In genomic region chr11:15192007-15192556, GRCh38 we compare ENCODE assay signal across 26 cellular contexts.
DNase-seq lines count a peak whose midpoint lies in the region; ATAC-seq, FAIRE-seq and TF ChIP-seq lines count a peak whose summit lies in the region.
"Had no signal": no experiment of that assay in that cellular context is flagged by ENCODE, and none has a peak within 500 bp of the region (broad histone marks: within the 10 kb centered on the region; RNA-seq: fewer than 3 reads in every experiment).

No MANE protein-coding gene starts in this region.

- H3K4me1 Mint-ChIP-seq in H9, result peaks cover 0 to 3% of the 10 kb centered on the region in 2 experiments; a peak in 1 of 4 replicates
- H3K4me1 Mint-ChIP-seq in endodermal cell, result peaks cover 9% of the 10 kb centered on the region
- H3K4me1 Mint-ChIP-seq: CD14-positive monocyte; CD8-positive, alpha-beta memory T cell had no signal

- H3K27me3 Mint-ChIP-seq in H9 (ENCODE audit: low read depth) (no peaks in the 10 kb centered on the region), endodermal cell (ENCODE audit: insufficient read depth) (no peaks in the 10 kb centered on the region)

- no peak overlapping the region for H3T11ph ChIP-seq in H9 (ENCODE audit: low read length)

- no peak overlapping the region for H3K4ac ChIP-seq in H9 (ENCODE audit: low read depth, low read length)
- H3K4ac ChIP-seq in mesenchymal stem cell (ENCODE audit: low read depth in 1 of 2, low read length in 2 of 2), result no peak overlapping the region

- H3K27me3 ChIP-seq in H9 (ENCODE audit: insufficient read depth, low read length) (no peaks in the 10 kb centered on the region), endodermal cell (ENCODE audit: control insufficient read depth, insufficient read depth, low read length, poor library complexity, severe bottlenecking) (no peaks in the 10 kb centered on the region), keratinocyte (ENCODE audit: control insufficient read depth, extremely low read depth, insufficient read depth, low read length) (no peaks in the 10 kb centered on the region), vagina (no peaks in the 10 kb centered on the region), mesenchymal stem cell (ENCODE audit: control insufficient read depth in 1 of 2, insufficient read depth in 1 of 2, low read length in 2 of 2) (no peaks in the 10 kb centered on the region)

- DNase-seq in A549 (ENCODE audit: low read depth in 1 of 2, low spot score in 1 of 2) (no peak), H9 (no peak), endodermal cell (peak; percentile 55), keratinocyte (ENCODE audit: low read depth, low spot score) (no peak), vagina (ENCODE audit: extremely low spot score in 2 of 2) (no peak), GM12892 (ENCODE audit: insufficient read length) (no peak), UCSD-AML1 (lab: John Stamatoyannopoulos, UW; ENCODE audit: unreplicated experiment) (no peak), mesenchymal stem cell (no peak)
- DNase-seq: CD8-positive, alpha-beta memory T cell; DMS 273 treated with DMSO at 0.1 percent for 48 hours; DND-41; KBM-7; MM.1S; NCI-H1048; NCI-H1417 treated with DMSO at 0.1 percent for 48 hours; NCI-H187; NCI-H2081 treated with DMSO at 0.1 percent for 48 hours; NCI-H2171 treated with DMSO at 0.1 percent for 48 hours; NCI-H524; NCI-H774; NK-92 treated with Interleukin-12 subunit alpha and Interleukin-12 subunit beta, amount 100 ng/mL, for 24 hours; PC-3; SK-N-SH; SW 1271 had no signal

- H3K27ac Mint-ChIP-seq in H9, result no peak overlapping the region
- no peak overlapping the region for H3K27ac Mint-ChIP-seq in endodermal cell
- H3K27ac Mint-ChIP-seq: CD14-positive monocyte; CD8-positive, alpha-beta memory T cell had no signal

- TF ChIP-seq CTCF in A549 (IDR thresholded peaks at IDR 0.05) (no peak), H9 (conservative IDR thresholded peaks at IDR 0.05) (0 out of 3 replicates have a peak, but pooled peaks have one; percentile 14), endodermal cell (conservative IDR thresholded peaks at IDR 0.05) (peak; percentile 25), keratinocyte (optimal IDR thresholded peaks at IDR 0.05 in 1 of 3, IDR thresholded peaks at IDR 0.05 in 1 of 3, conservative IDR thresholded peaks at IDR 0.05 in 1 of 3; ENCODE audit: extremely low read depth in 1 of 3, insufficient read depth in 2 of 3, low read length in 3 of 3) (peak in 2 of 3 experiments; percentile 5 to 12), vagina (IDR thresholded peaks at IDR 0.05) (no peak)

- H3K56ac ChIP-seq in H9 (ENCODE audit: insufficient read length, low read depth, low read length), result no peak overlapping the region

- H3K9me1 ChIP-seq in keratinocyte (ENCODE audit: control insufficient read depth, extremely low read depth, insufficient read depth, low read length), result no peaks in the 10 kb centered on the region

- dilution Hi-C loops in keratinocyte (cut with MboI; ENCODE audit: extremely low pct_ligation_motif_present, low sequenced_read_pairs), result no loop called here

- H3K4me3 Mint-ChIP-seq in H9, result no peak overlapping the region
- no peak overlapping the region for H3K4me3 Mint-ChIP-seq in endodermal cell
- H3K4me3 Mint-ChIP-seq: CD14-positive monocyte; CD8-positive, alpha-beta memory T cell had no signal

- H3K4me3 ChIP-seq in A549, result no peak overlapping the region
- H3K4me3 ChIP-seq in endodermal cell (ENCODE audit: low read length), result no peak overlapping the region
- H3K4me3 ChIP-seq in keratinocyte (ENCODE audit: control insufficient read depth in 2 of 3, extremely low read depth in 1 of 3, insufficient read depth in 2 of 3, low read depth in 1 of 3, low read length in 3 of 3), result no peak overlapping the region
- no peak overlapping the region for H3K4me3 ChIP-seq in vagina
- H3K4me3 ChIP-seq in mesenchymal stem cell (ENCODE audit: insufficient read depth in 1 of 2, low read depth in 1 of 2, low read length in 2 of 2), result no peak overlapping the region

- H3K4me2 ChIP-seq in A549 (no peak overlapping the region), H9 (ENCODE audit: insufficient read depth, insufficient read length, low read length) (no peak overlapping the region), keratinocyte (ENCODE audit: control insufficient read depth, extremely low read depth, insufficient read depth, low read depth, low read length) (no peak overlapping the region), mesenchymal stem cell (ENCODE audit: low read length, poor library complexity, severe bottlenecking) (no peak overlapping the region)
- H3K4me2 ChIP-seq: SK-N-SH had no signal

- H2AK5ac ChIP-seq in H9 (ENCODE audit: insufficient read length, low read length), result no peak overlapping the region
- no peak overlapping the region for H2AK5ac ChIP-seq in mesenchymal stem cell (ENCODE audit: low read length, severe bottlenecking)

- no peak overlapping the region for H2AFZ ChIP-seq in H9 (ENCODE audit: low read length)
- no peak overlapping the region for H2AFZ ChIP-seq in keratinocyte (ENCODE audit: control insufficient read depth, low read length)
- no peak overlapping the region for H2AFZ ChIP-seq in mesenchymal stem cell (ENCODE audit: low read depth, low read length)

- no peak overlapping the region for H4K91ac ChIP-seq in H9 (ENCODE audit: insufficient read length, low read depth, low read length)
- H4K91ac ChIP-seq in mesenchymal stem cell (ENCODE audit: low read length), result no peak overlapping the region

- intact Hi-C loops in vagina (cut with DNase I), result no loop called here

- no peaks in the 10 kb centered on the region for H3K23me2 ChIP-seq in H9 (ENCODE audit: insufficient read length, low read depth, low read length, poor library complexity, severe bottlenecking)

- H3K79me2 ChIP-seq in H9 (ENCODE audit: insufficient read depth, low read length) (no peaks in the 10 kb centered on the region), keratinocyte (ENCODE audit: control insufficient read depth, insufficient read depth, low read length) (no peaks in the 10 kb centered on the region)

- TF ChIP-seq RAD21 in A549 (conservative IDR thresholded peaks at IDR 0.05 in 1 of 2, IDR thresholded peaks at IDR 0.05 in 1 of 2), result no peak

- H4K20me1 ChIP-seq in H9 (ENCODE audit: control insufficient read depth, insufficient read depth, insufficient read length) (no peaks in the 10 kb centered on the region), keratinocyte (ENCODE audit: control insufficient read depth, extremely low read depth, insufficient read depth, low read length) (no peaks in the 10 kb centered on the region)

- CTCF ChIA-PET in A549 (lab: Yijun Ruan, JAX), result no interaction called here

- H3K14ac ChIP-seq in H9 (ENCODE audit: insufficient read depth, low read length) (no peak overlapping the region), mesenchymal stem cell (ENCODE audit: low read length in 2 of 2) (no peak overlapping the region)

- H3K9me3 Mint-ChIP-seq in H9 (no peaks in the 10 kb centered on the region), endodermal cell (no peaks in the 10 kb centered on the region)
- H3K9me3 Mint-ChIP-seq: CD8-positive, alpha-beta memory T cell had no signal

- TF ChIP-seq POLR2A in A549 (IDR thresholded peaks at IDR 0.05; ENCODE audit: low read length), result no peak
- no peak for TF ChIP-seq POLR2A in vagina (IDR thresholded peaks at IDR 0.05)
- no peak for TF ChIP-seq POLR2A in GM12892 (IDR thresholded peaks at IDR 0.05; ENCODE audit: low read depth, low read length)

- FAIRE-seq in A549 (lab: Jason Lieb, UNC), result no peak
- no peak for FAIRE-seq in keratinocyte (lab: Jason Lieb, UNC)
- no peak for FAIRE-seq in GM12892 (lab: Jason Lieb, UNC)
- FAIRE-seq: GM19239 had no signal

- H3K36me3 ChIP-seq in endodermal cell (ENCODE audit: control insufficient read depth, insufficient read depth, low read length) (no peaks in the 10 kb centered on the region), keratinocyte (ENCODE audit: control insufficient read depth in 2 of 2, extremely low read depth in 1 of 2, insufficient read depth in 2 of 2, low read length in 2 of 2) (no peaks in the 10 kb centered on the region), vagina (no peaks in the 10 kb centered on the region), mesenchymal stem cell (ENCODE audit: control insufficient read depth in 1 of 2, insufficient read depth in 2 of 2, low read depth in 1 of 2, low read length in 2 of 2) (no peaks in the 10 kb centered on the region)

- WGBS in A549 (ENCODE audit: missing lambda C conversion rate), result 76% methylated on average over 1 of the region's 1 CpG
- no CpG with 5 or more reads among the region's 1 CpG for WGBS in H9 (ENCODE audit: extremely low coverage, insufficient read length, low lambda C conversion rate)
- 83% methylated on average over 1 of the region's 1 CpG; no CpG with 5 or more reads in 1 of the 2 experiments for WGBS in endodermal cell (ENCODE audit: insufficient coverage in 1 of 2, insufficient read length in 1 of 2), 2 experiments
- WGBS in mesenchymal stem cell, result no CpG with 5 or more reads among the region's 1 CpG

- H2BK20ac ChIP-seq in H9 (ENCODE audit: low read depth, low read length, poor library complexity, severe bottlenecking), result no peak overlapping the region

- H3K18ac ChIP-seq in H9 (ENCODE audit: insufficient read length, low read depth, low read length), result no peak overlapping the region
- no peak overlapping the region for H3K18ac ChIP-seq in mesenchymal stem cell (ENCODE audit: low read depth in 1 of 2, low read length in 2 of 2)

- H3K9ac ChIP-seq in H9 (ENCODE audit: extremely low read depth, insufficient read length, low read length) (no peak overlapping the region), endodermal cell (ENCODE audit: extremely low read depth, low read length, poor library complexity, severe bottlenecking) (no peak overlapping the region), keratinocyte (ENCODE audit: control insufficient read depth, extremely low read depth, insufficient read depth, low read length) (no peak overlapping the region), mesenchymal stem cell (ENCODE audit: low read length) (no peak overlapping the region)
- H3K9ac ChIP-seq: SK-N-SH had no signal

- H4K8ac ChIP-seq in H9 (replicated peaks; ENCODE audit: insufficient read length, low read depth, low read length) (no peak overlapping the region), mesenchymal stem cell (ENCODE audit: low read length) (no peak overlapping the region)

- H2BK12ac ChIP-seq in H9 (ENCODE audit: insufficient read length, low read depth, low read length), result no peak overlapping the region
- no peak overlapping the region for H2BK12ac ChIP-seq in mesenchymal stem cell (ENCODE audit: low read length in 2 of 2)

- H3K79me1 ChIP-seq in H9 (ENCODE audit: insufficient read depth, low read depth, low read length, poor library complexity, severe bottlenecking) (no peaks in the 10 kb centered on the region), mesenchymal stem cell (replicated peaks; ENCODE audit: low read length, poor library complexity, severe bottlenecking) (no peaks in the 10 kb centered on the region)

- no peak for ATAC-seq in A549
- ATAC-seq: PC-3 had no signal

- H2BK15ac ChIP-seq in H9 (ENCODE audit: low read depth, low read length) (no peak overlapping the region), mesenchymal stem cell (ENCODE audit: low read depth, poor library complexity, severe bottlenecking) (no peak overlapping the region)

- H2BK5ac ChIP-seq in H9 (ENCODE audit: insufficient read length, low read length), result no peak overlapping the region
- H2BK5ac ChIP-seq in mesenchymal stem cell (ENCODE audit: low read depth, low read length, poor library complexity, severe bottlenecking), result no peak overlapping the region

- no peaks in the 10 kb centered on the region for H3K9me3 ChIP-seq in A549
- H3K9me3 ChIP-seq in H9 (ENCODE audit: control insufficient read depth, low read depth, low read length), result no peaks in the 10 kb centered on the region
- no peaks in the 10 kb centered on the region for H3K9me3 ChIP-seq in endodermal cell (ENCODE audit: control insufficient read depth, low read length)
- no peaks in the 10 kb centered on the region for H3K9me3 ChIP-seq in keratinocyte (ENCODE audit: control insufficient read depth, low read depth, low read length)
- H3K9me3 ChIP-seq in vagina, result no peaks in the 10 kb centered on the region
- H3K9me3 ChIP-seq in mesenchymal stem cell (ENCODE audit: control insufficient read depth, low read length), result no peaks in the 10 kb centered on the region
- H3K9me3 ChIP-seq: SK-N-SH had no signal

- H3K27ac ChIP-seq in A549, result no peak overlapping the region
- H3K27ac ChIP-seq in H9 (ENCODE audit: insufficient read length, low read depth, low read length), result no peak overlapping the region
- H3K27ac ChIP-seq in endodermal cell (ENCODE audit: low read depth, low read length), result no peak overlapping the region
- no peak overlapping the region for H3K27ac ChIP-seq in keratinocyte (ENCODE audit: control insufficient read depth, insufficient read depth, low read length)
- H3K27ac ChIP-seq in vagina, result no peak overlapping the region
- no peak overlapping the region for H3K27ac ChIP-seq in mesenchymal stem cell (ENCODE audit: low read length, poor library complexity, severe bottlenecking)

- no peak overlapping the region for H4K5ac ChIP-seq in H9 (ENCODE audit: insufficient read length, low read depth, low read length)

- H3K4me1 ChIP-seq in A549, result peaks cover 27% of the 10 kb centered on the region
- H3K4me1 ChIP-seq in H9 (ENCODE audit: insufficient read depth, low read length), result no peaks in the 10 kb centered on the region
- peaks cover 4% of the 10 kb centered on the region for H3K4me1 ChIP-seq in endodermal cell (ENCODE audit: control insufficient read depth, insufficient read depth, low read length)
- H3K4me1 ChIP-seq in keratinocyte (ENCODE audit: control insufficient read depth, extremely low read depth, insufficient read depth, low read length), result no peaks in the 10 kb centered on the region
- H3K4me1 ChIP-seq in vagina, result no peaks in the 10 kb centered on the region
- H3K4me1 ChIP-seq in mesenchymal stem cell (ENCODE audit: control insufficient read depth, insufficient read depth, low read depth, low read length), result peaks cover 4% of the 10 kb centered on the region

- H3K36me3 Mint-ChIP-seq in H9 (ENCODE audit: insufficient read depth in 1 of 3, low read depth in 3 of 3) (no peaks in the 10 kb centered on the region), endodermal cell (ENCODE audit: low read depth) (no peaks in the 10 kb centered on the region)
- H3K36me3 Mint-ChIP-seq: CD14-positive monocyte; CD8-positive, alpha-beta memory T cell had no signal

- H2BK120ac ChIP-seq in H9 (ENCODE audit: low read depth, low read length, poor library complexity, severe bottlenecking) (no peak overlapping the region), mesenchymal stem cell (ENCODE audit: low read depth, low read length) (no peak overlapping the region)

- POLR2A ChIA-PET in A549 (lab: Yijun Ruan, JAX), result no interaction called here

- H3K23ac ChIP-seq in H9 (ENCODE audit: insufficient read length, low read depth, low read length) (no peak overlapping the region), mesenchymal stem cell (ENCODE audit: low read length in 2 of 2) (no peak overlapping the region)

- TF ChIP-seq EP300 in A549 (IDR thresholded peaks at IDR 0.05), result no peak

Comparison
In these comparisons a context has a peak if more than half of its experiments do, and no peak if none do; other contexts are left out.
1. CTCF ChIP-seq: peak in H9 (single experiment), endodermal cell (single experiment) and keratinocyte (2 of 3); none in A549 (single experiment) and vagina (0 of 3).